ENCODE assay signal across 23 cellular contexts in the genomic region with DNA sequence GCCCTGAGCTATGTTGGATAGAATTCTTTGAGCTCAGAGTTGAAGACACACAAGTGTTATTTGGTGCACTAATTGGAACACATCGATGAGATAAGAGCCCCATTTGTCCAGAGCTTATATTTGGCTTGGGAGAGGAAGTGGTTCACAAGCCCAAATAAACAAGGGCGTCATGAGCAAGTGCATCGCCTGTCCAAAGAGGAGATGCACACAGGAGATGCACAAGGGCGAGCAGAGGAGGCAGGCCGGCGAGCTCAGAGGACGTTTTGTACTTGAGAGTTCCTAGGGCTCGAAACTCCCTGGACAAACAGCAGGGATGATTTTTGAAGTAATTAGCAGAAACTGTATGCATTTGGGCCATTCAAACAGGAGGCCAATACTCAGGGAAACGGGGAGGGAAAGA.
"Had no signal": no experiment of that assay in that cellular context is flagged by ENCODE, and none has a peak within 500 bp of the region (broad histone marks: within the 10 kb centered on the region; RNA-seq: fewer than 3 reads in every experiment).

No MANE protein-coding gene starts in this region.

- H3K36me3 ChIP-seq: adrenal gland had no signal

- DNase-seq: activated CD4-positive, alpha-beta memory T cell treated with anti-CD3 and anti-CD28 coated beads for 36 hours; activated CD4-positive, alpha-beta T cell treated with anti-CD3 and anti-CD28 coated beads for 36 hours; activated CD4-positive, CD25-positive, alpha-beta regulatory T cell; activated CD4-positive, CD25-positive, alpha-beta regulatory T cell treated with anti-CD3 and anti-CD28 coated beads, Interleukin-2, amount 50 U/mL, for 72 hours; activated CD8-positive, alpha-beta T cell treated with anti-CD3 and anti-CD28 coated beads, Interleukin-2, amount 10 ng/mL, durations not matched to agents 7 days and 5 days; activated effector memory CD4-positive, alpha-beta T cell treated with anti-CD3 and anti-CD28 coated beads, Interleukin-2, amount 50 U/mL, for 16 hours; activated naive CD4-positive, alpha-beta T cell treated with anti-CD3 and anti-CD28 coated beads for 36 hours; activated naive CD8-positive, alpha-beta T cell treated with anti-CD3 and anti-CD28 coated beads for 36 hours; activated naive CD8-positive, alpha-beta T cell treated with anti-CD3 and anti-CD28 coated beads, Interleukin-2, amount 50 U/mL, for 24 hours; activated T-cell treated with anti-CD3 and anti-CD28 coated beads, Interleukin-2, amount 50 U/mL, for 48 hours; amygdala; aorta; body of pancreas; caudate nucleus; effector CD8-positive, alpha-beta T cell; foreskin fibroblast; T-helper 2 cell had no signal

- H3K27me3 Mint-ChIP-seq: activated CD4-positive, alpha-beta memory T cell treated with anti-CD3 and anti-CD28 coated beads for 36 hours; activated CD4-positive, alpha-beta T cell treated with anti-CD3 and anti-CD28 coated beads for 36 hours; activated CD4-positive, alpha-beta T cell treated with anti-CD3 and anti-CD28 coated beads, Interleukin-2, amount 10 ng/mL, durations not matched to agents 24 days and 14 days; activated naive CD4-positive, alpha-beta T cell treated with anti-CD3 and anti-CD28 coated beads, Interleukin-2, amount 50 U/mL, for 24 hours; activated naive CD8-positive, alpha-beta T cell treated with anti-CD3 and anti-CD28 coated beads for 36 hours; activated naive CD8-positive, alpha-beta T cell treated with anti-CD3 and anti-CD28 coated beads, Interleukin-2, amount 50 U/mL, for 24 hours had no signal

- H3K27me3 ChIP-seq: adrenal gland, body of pancreas had no signal

- H3K4me1 Mint-ChIP-seq: activated CD4-positive, alpha-beta T cell treated with anti-CD3 and anti-CD28 coated beads for 36 hours; activated CD4-positive, alpha-beta T cell treated with anti-CD3 and anti-CD28 coated beads, Interleukin-2, amount 10 ng/mL, durations not matched to agents 24 days and 14 days; activated naive CD4-positive, alpha-beta T cell treated with anti-CD3 and anti-CD28 coated beads, Interleukin-2, amount 50 U/mL, for 24 hours; activated naive CD8-positive, alpha-beta T cell treated with anti-CD3 and anti-CD28 coated beads for 36 hours; activated naive CD8-positive, alpha-beta T cell treated with anti-CD3 and anti-CD28 coated beads, Interleukin-2, amount 50 U/mL, for 24 hours had no signal

- H3K9me3 ChIP-seq: adrenal gland, body of pancreas had no signal

- H3K27ac Mint-ChIP-seq: activated CD4-positive, alpha-beta memory T cell treated with anti-CD3 and anti-CD28 coated beads for 36 hours; activated CD4-positive, alpha-beta T cell treated with anti-CD3 and anti-CD28 coated beads for 36 hours; activated CD4-positive, alpha-beta T cell treated with anti-CD3 and anti-CD28 coated beads, Interleukin-2, amount 10 ng/mL, durations not matched to agents 24 days and 14 days; activated CD8-positive, alpha-beta T cell treated with anti-CD3 and anti-CD28 coated beads, Interleukin-2, amount 10 ng/mL, durations not matched to agents 7 days and 5 days; activated naive CD4-positive, alpha-beta T cell treated with anti-CD3 and anti-CD28 coated beads for 36 hours; activated naive CD4-positive, alpha-beta T cell treated with anti-CD3 and anti-CD28 coated beads, Interleukin-2, amount 50 U/mL, for 24 hours; activated naive CD8-positive, alpha-beta T cell treated with anti-CD3 and anti-CD28 coated beads for 36 hours; activated naive CD8-positive, alpha-beta T cell treated with anti-CD3 and anti-CD28 coated beads, Interleukin-2, amount 50 U/mL, for 24 hours; activated T-helper 1 cell treated with anti-CD3 and anti-CD28 coated beads, Interleukin-12 subunit alpha, Interleukin-12 subunit beta, Interleukin-2, Interleukin-4 antibody, amounts not matched to agents 30 ng/mL and 10 ng/mL and 1 ng/mL, durations not matched to agents 14 hours and 24 hours and 36 hours; activated T-helper 2 cell treated with anti-CD3 and anti-CD28 coated beads, Interferon-gamma antibody, Interleukin-2, Interleukin-4, amounts not matched to agents 10 μg/mL and 5 μg/mL and 100 μg/mL, durations not matched to agents 14 hours and 24 hours and 36 hours had no signal

- H3K4me1 ChIP-seq: adrenal gland, body of pancreas had no signal

- H3K4me3 Mint-ChIP-seq: activated CD4-positive, alpha-beta memory T cell treated with anti-CD3 and anti-CD28 coated beads for 36 hours; activated CD4-positive, alpha-beta T cell treated with anti-CD3 and anti-CD28 coated beads for 36 hours; activated CD4-positive, alpha-beta T cell treated with anti-CD3 and anti-CD28 coated beads, Interleukin-2, amount 10 ng/mL, durations not matched to agents 24 days and 14 days; activated CD8-positive, alpha-beta T cell treated with anti-CD3 and anti-CD28 coated beads, Interleukin-2, amount 10 ng/mL, durations not matched to agents 7 days and 5 days; activated naive CD4-positive, alpha-beta T cell treated with anti-CD3 and anti-CD28 coated beads for 36 hours; activated naive CD4-positive, alpha-beta T cell treated with anti-CD3 and anti-CD28 coated beads, Interleukin-2, amount 50 U/mL, for 24 hours; activated naive CD8-positive, alpha-beta T cell treated with anti-CD3 and anti-CD28 coated beads for 36 hours; activated naive CD8-positive, alpha-beta T cell treated with anti-CD3 and anti-CD28 coated beads, Interleukin-2, amount 50 U/mL, for 24 hours; activated T-helper 1 cell treated with anti-CD3 and anti-CD28 coated beads, Interleukin-12 subunit alpha, Interleukin-12 subunit beta, Interleukin-2, Interleukin-4 antibody, amounts not matched to agents 30 ng/mL and 10 ng/mL and 1 ng/mL, durations not matched to agents 14 hours and 24 hours and 36 hours had no signal

- H3K9me3 Mint-ChIP-seq: activated naive CD4-positive, alpha-beta T cell treated with anti-CD3 and anti-CD28 coated beads for 36 hours; activated naive CD8-positive, alpha-beta T cell treated with anti-CD3 and anti-CD28 coated beads for 36 hours; activated naive CD8-positive, alpha-beta T cell treated with anti-CD3 and anti-CD28 coated beads, Interleukin-2, amount 50 U/mL, for 24 hours had no signal

- ATAC-seq: activated CD4-positive, alpha-beta T cell treated with anti-CD3 and anti-CD28 coated beads for 36 hours; activated CD8-positive, alpha-beta T cell treated with anti-CD3 and anti-CD28 coated beads, Interleukin-2, amount 10 ng/mL, durations not matched to agents 7 days and 5 days; activated naive CD8-positive, alpha-beta T cell treated with anti-CD3 and anti-CD28 coated beads, Interleukin-2, amount 50 U/mL, for 24 hours; body of pancreas had no signal

- H3K27ac ChIP-seq: adrenal gland, body of pancreas, epithelial cell of prostate had no signal

- H3K36me3 Mint-ChIP-seq: activated CD4-positive, alpha-beta memory T cell treated with anti-CD3 and anti-CD28 coated beads for 36 hours; activated naive CD4-positive, alpha-beta T cell treated with anti-CD3 and anti-CD28 coated beads, Interleukin-2, amount 50 U/mL, for 24 hours; activated naive CD8-positive, alpha-beta T cell treated with anti-CD3 and anti-CD28 coated beads for 36 hours had no signal

- H3K4me3 ChIP-seq: adrenal gland, body of pancreas had no signal
